In the genomic region with DNA sequence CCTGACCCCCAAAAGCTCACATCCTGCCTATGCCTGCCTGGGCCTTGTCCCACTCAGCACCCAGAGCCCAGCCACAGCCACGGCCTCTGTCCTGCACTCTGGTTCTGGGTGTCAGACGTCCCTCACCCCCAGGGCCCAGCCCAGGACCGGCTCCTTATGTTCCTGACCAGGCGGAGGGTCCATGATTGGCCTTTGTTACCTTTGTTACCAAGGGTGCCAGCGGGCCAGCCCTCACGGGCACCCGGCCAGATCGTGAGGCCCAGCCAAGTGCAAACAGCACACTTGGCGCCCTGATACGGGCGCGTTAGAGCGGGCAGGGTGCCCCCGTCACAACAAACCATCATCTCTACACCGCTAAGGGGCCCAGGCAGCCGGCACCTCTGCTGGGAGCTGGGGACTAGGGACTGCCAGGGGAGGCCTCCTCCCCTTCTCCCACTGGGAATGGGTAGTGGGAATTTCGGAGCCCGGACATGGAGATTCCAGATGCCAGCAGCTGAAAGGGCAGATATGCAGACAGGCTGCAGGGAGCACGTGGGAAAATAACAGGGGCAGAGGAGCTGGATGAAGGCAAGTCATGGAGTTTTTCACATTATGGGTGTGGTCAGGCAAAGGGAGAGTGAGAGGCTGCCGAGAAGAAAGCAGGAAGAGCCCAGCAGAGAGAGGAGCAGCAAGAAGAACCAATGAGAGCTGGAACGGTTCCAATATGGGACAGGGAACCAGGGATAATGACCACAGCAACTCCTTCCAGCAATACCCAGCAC, we compare ENCODE assay signal across 11 cellular contexts. TPM values are rescaled to one million over a fixed set of nuclear protein-coding genes. Genes with fewer than 3 reads are reported as not detected.
DNase-seq lines count a peak whose midpoint lies in the region; ATAC-seq and TF ChIP-seq lines count a peak whose summit lies in the region.
"Had no signal": no experiment of that assay in that cellular context is flagged by ENCODE, and none has a peak within 500 bp of the region (broad histone marks: within the 10 kb centered on the region; RNA-seq: fewer than 3 reads in every experiment).

No MANE protein-coding gene starts in this region.

- H3K4ac ChIP-seq in trophoblast cell (ENCODE audit: low read depth, low read length), result peak overlapping the region; percentile 49

- peaks cover 49 to 99% (median 72%) of the 10 kb centered on the region in 3 donors for H3K4me1 ChIP-seq in esophagus squamous epithelium
- H3K4me1 ChIP-seq in trophoblast cell (ENCODE audit: control insufficient read depth in 1 of 2, insufficient read depth in 2 of 2, low read length in 2 of 2), result peaks cover 54 to 59% of the 10 kb centered on the region in 2 experiments

- no peak overlapping the region for H2AFZ ChIP-seq in trophoblast cell (ENCODE audit: insufficient read depth, low read length, poor library complexity)

- H2AK5ac ChIP-seq in trophoblast cell (ENCODE audit: low read length), result peak overlapping the region; percentile 1

- ATAC-seq in HG03439 (IDR thresholded peaks at IDR 0.05; ENCODE audit: unreplicated experiment), result no peak
- ATAC-seq: activated T-cell treated with anti-CD3 and anti-CD28 coated beads, Interleukin-2, amount 50 U/mL, for 4 hours had no signal

- H4K91ac ChIP-seq in trophoblast cell (ENCODE audit: low read depth, low read length), result peak overlapping the region; percentile 19

- peak overlapping the region; percentile 32 to 97 (median 90) for H3K27ac ChIP-seq in esophagus squamous epithelium
- no peak overlapping the region for H3K27ac ChIP-seq in trophoblast cell (ENCODE audit: low read depth, low read length)
- H3K27ac ChIP-seq: SK-N-MC had no signal

- no peak for TF ChIP-seq POLR2A in esophagus squamous epithelium (IDR thresholded peaks at IDR 0.05)

- no peak overlapping the region for H4K8ac ChIP-seq in trophoblast cell (ENCODE audit: low read depth, low read length)

- no peak overlapping the region for H3K23ac ChIP-seq in trophoblast cell (ENCODE audit: low read length)

- H3K9me3 ChIP-seq in esophagus squamous epithelium, result no peaks in the 10 kb centered on the region
- no peaks in the 10 kb centered on the region for H3K9me3 ChIP-seq in trophoblast cell (ENCODE audit: insufficient read depth, low read depth, low read length)

- H3K4me3 Mint-ChIP-seq in Calu3 (ENCODE audit: low read depth, unreplicated experiment), result no peak overlapping the region
- H3K4me3 Mint-ChIP-seq: activated T-cell treated with anti-CD3 and anti-CD28 coated beads, Interleukin-2, amount 50 U/mL, for 4 hours had no signal

- BruUV-seq in Calu3 (replicated peaks; lab: Mats Ljungman, UMichigan), result no TSS peak

- DNase-seq in Calu3 (no peak), NCI-H446 treated with DMSO at 0.1 percent for 48 hours (lab: John Stamatoyannopoulos, UW) (peak; percentile 56), esophagus squamous epithelium (lab: John Stamatoyannopoulos, UW) (no peak), trophoblast cell (no peak), germinal center (ENCODE audit: low spot score) (no peak), NCI-H146 treated with DMSO at 0.1 percent for 48 hours (lab: John Stamatoyannopoulos, UW; ENCODE audit: unreplicated experiment) (no peak)
- no peak for DNase-seq in activated CD4-positive, alpha-beta T cell treated with anti-CD3 and anti-CD28 coated beads for 1 hour
- DNase-seq: activated T-cell treated with anti-CD3 and anti-CD28 coated beads, Interleukin-2, amount 50 U/mL, for 4 hours; Karpas-422 had no signal

- H3K4me1 Mint-ChIP-seq in Calu3 (ENCODE audit: low read depth, unreplicated experiment), result peaks cover 29% of the 10 kb centered on the region

- H3K9me3 Mint-ChIP-seq in Calu3 (ENCODE audit: low read depth, unreplicated experiment), result no peaks in the 10 kb centered on the region
- H3K9me3 Mint-ChIP-seq: activated T-cell treated with anti-CD3 and anti-CD28 coated beads, Interleukin-2, amount 50 U/mL, for 4 hours had no signal

- H3K14ac ChIP-seq in trophoblast cell (ENCODE audit: low read length), result peak overlapping the region; percentile 50

- H3K9ac ChIP-seq in trophoblast cell (ENCODE audit: low read length), result no peak overlapping the region

- peak overlapping the region; percentile 60 for H2BK12ac ChIP-seq in trophoblast cell (ENCODE audit: low read length)

- no peak overlapping the region for H3K4me3 ChIP-seq in esophagus squamous epithelium
- no peak overlapping the region for H3K4me3 ChIP-seq in trophoblast cell (ENCODE audit: low read depth, low read length)
- H3K4me3 ChIP-seq: SK-N-MC had no signal

- H3K36me3 Mint-ChIP-seq in Calu3 (ENCODE audit: insufficient read depth, unreplicated experiment), result peaks cover 76% of the 10 kb centered on the region

- H3K36me3 ChIP-seq in esophagus squamous epithelium, result peaks cover 0 to 18% (median 0%) of the 10 kb centered on the region in 3 donors
- peaks cover 10 to 19% of the 10 kb centered on the region in 2 experiments for H3K36me3 ChIP-seq in trophoblast cell (ENCODE audit: control insufficient read depth in 1 of 2, insufficient read depth in 2 of 2, low read length in 2 of 2)

- H3K79me1 ChIP-seq in trophoblast cell (ENCODE audit: low read length), result peaks cover 33% of the 10 kb centered on the region

- peak overlapping the region; percentile 21 for H3K27ac Mint-ChIP-seq in Calu3 (ENCODE audit: unreplicated experiment)

- no peak overlapping the region for H2BK5ac ChIP-seq in trophoblast cell (ENCODE audit: low read depth, low read length, poor library complexity)

- intact Hi-C loops in Calu3 (cut with micrococcal nuclease; ENCODE audit: unreplicated experiment), result no loop called here
- intact Hi-C loops in esophagus squamous epithelium (cut with DNase I), result no loop called here

- WGBS in esophagus squamous epithelium, 2 donors, result 22 to 23% methylated on average over 9 to 14 of the region's 21 CpGs
- no CpG with 5 or more reads among the region's 21 CpGs for WGBS in trophoblast cell (ENCODE audit: extremely low coverage, insufficient coverage, insufficient read length)

- H3K79me2 ChIP-seq in trophoblast cell (ENCODE audit: control insufficient read depth, insufficient read depth, low read length, poor library complexity), result peaks cover 6% of the 10 kb centered on the region

- no peaks in the 10 kb centered on the region for H3K27me3 Mint-ChIP-seq in Calu3 (ENCODE audit: unreplicated experiment)

- no peak overlapping the region for H4K12ac ChIP-seq in trophoblast cell (ENCODE audit: low read depth, low read length)

- H2BK120ac ChIP-seq in trophoblast cell (ENCODE audit: insufficient read depth, low read length, poor library complexity), result no peak overlapping the region

- TF ChIP-seq CTCF in Calu3 (IDR thresholded peaks at IDR 0.05; ENCODE audit: unreplicated experiment), result no peak
- no peak for TF ChIP-seq CTCF in esophagus squamous epithelium (IDR thresholded peaks at IDR 0.05)

- CTCF ChIA-PET in Calu3 (lab: Charles Lee), result no interaction called here

- no peak overlapping the region for H3K4me2 ChIP-seq in trophoblast cell (ENCODE audit: low read length)

- H3K18ac ChIP-seq in trophoblast cell (ENCODE audit: low read length), result peak overlapping the region; percentile 32

- H3K27me3 ChIP-seq in esophagus squamous epithelium, result no peaks in the 10 kb centered on the region
- no peaks in the 10 kb centered on the region for H3K27me3 ChIP-seq in trophoblast cell (ENCODE audit: insufficient read depth, low read length)

RNA-seq across cellular contexts. Expression of a gene that starts 22.1 kb away (rescaled TPM):
- total RNA-seq in Calu3 (2022), result 397 and 398 TPM in 2 replicates
- 100 to 1,000 TPM in 1 of 4 donors, 10 to 100 TPM in 3; 44.9 to 107 (median 54.2) TPM for total RNA-seq in esophagus squamous epithelium
- polyA plus RNA-seq in trophoblast cell (2013), result 97.2 and 106 TPM in 2 replicates
